1 cellular context compared by ENCODE assay signal in genomic region chr2:69436937-69437750, GRCh38.
TF ChIP-seq lines count a peak whose summit lies in the region.

Gene NFU1, minus strand, starts transcription at chr2:69437435. Its CDS starts 13 bp downstream, at chr2:69437422.

TF ChIP-seq in GM12878, 131 proteins besides CTCF, POLR2A, EP300 and RAD21 (continued from another document and continues in another):
- peak; percentile 55; the same call in 1 of the 2 replicates for TF ChIP-seq IRF5 (IDR thresholded peaks at IDR 0.05; ENCODE audit: borderline replicate concordance)
- TF ChIP-seq IKZF1 (conservative IDR thresholded peaks at IDR 0.05), result peak; percentile 77
- no peak for TF ChIP-seq REST (IDR thresholded peaks at IDR 0.05; ENCODE audit: low read depth, low read length)
- peak; percentile 36; the same call in 1 of the 2 replicates for TF ChIP-seq JUND (IDR thresholded peaks at IDR 0.05; ENCODE audit: low read depth, low read length)
- no peak for TF ChIP-seq RELA (IDR thresholded peaks at IDR 0.05; ENCODE audit: borderline replicate concordance, partially characterized antibody)
- TF ChIP-seq ZNF622 (IDR thresholded peaks at IDR 0.05), result no peak
- no peak for TF ChIP-seq ZNF384 (IDR thresholded peaks at IDR 0.05; ENCODE audit: borderline replicate concordance, low read depth, low read length)
- peak; percentile 44; the same call in 1 of the 2 replicates for TF ChIP-seq CHD2 (IDR thresholded peaks at IDR 0.05; ENCODE audit: borderline replicate concordance, low read depth, low read length)
- peak; percentile 45; the same call in 1 of the 2 replicates for TF ChIP-seq EED (IDR thresholded peaks at IDR 0.05; ENCODE audit: low read depth)
- TF ChIP-seq MEF2A (IDR thresholded peaks at IDR 0.05; ENCODE audit: insufficient read depth, low read depth, low read length), result no peak; the same call in 1 of the 2 replicates
- TF ChIP-seq ZBTB33 (IDR thresholded peaks at IDR 0.05), result no peak
- no peak for TF ChIP-seq KDM1A (IDR thresholded peaks at IDR 0.05; ENCODE audit: borderline replicate concordance)
- no peak for TF ChIP-seq ZNF217 (IDR thresholded peaks at IDR 0.05)
- TF ChIP-seq MYC (IDR thresholded peaks at IDR 0.05; ENCODE audit: insufficient read depth, insufficient read length, insufficient replicate concordance, low read length, severe bottlenecking), result no peak
- peak; percentile 97 for TF ChIP-seq TAF1 (IDR thresholded peaks at IDR 0.05; ENCODE audit: borderline replicate concordance, low read depth, low read length)
- peak; percentile 9 for TF ChIP-seq BCL3 (IDR thresholded peaks at IDR 0.05; ENCODE audit: borderline replicate concordance, insufficient read depth, low read depth, low read length, poor library complexity, severe bottlenecking)
- peak; percentile 69; the same call in 1 of the 2 replicates for TF ChIP-seq SMAD5 (IDR thresholded peaks at IDR 0.05; ENCODE audit: low read depth)
- no peak for TF ChIP-seq WRNIP1 (IDR thresholded peaks at IDR 0.05; ENCODE audit: borderline replicate concordance, low read depth, low read length)
- no peak; the same call in 1 of the 2 replicates for TF ChIP-seq PKNOX1 (IDR thresholded peaks at IDR 0.05)
- TF ChIP-seq POLR2AphosphoS2 (IDR thresholded peaks at IDR 0.05; ENCODE audit: low read depth, low read length), result peak; percentile 49; the same call in 1 of the 2 replicates
- no peak for TF ChIP-seq USF1 (IDR thresholded peaks at IDR 0.05; ENCODE audit: borderline replicate concordance, extremely low read length, insufficient read depth, low read depth, low read length)
- TF ChIP-seq CBFB (IDR thresholded peaks at IDR 0.05; ENCODE audit: low read depth), result peak; percentile 53; the same call in 1 of the 2 replicates
- no peak for TF ChIP-seq NFIC (IDR thresholded peaks at IDR 0.05; ENCODE audit: low read depth, low read length)
- peak; percentile 43; the same call in 1 of the 2 replicates for TF ChIP-seq MAX (IDR thresholded peaks at IDR 0.05; ENCODE audit: low read depth, low read length)
- peak; percentile 50; the same call in 1 of the 2 replicates for TF ChIP-seq TBL1XR1 (IDR thresholded peaks at IDR 0.05; ENCODE audit: low read depth, low read length)
- peak; percentile 95 for TF ChIP-seq POLR2AphosphoS5 (IDR thresholded peaks at IDR 0.05; ENCODE audit: low read length)
- peak; percentile 56 for TF ChIP-seq SP1 (IDR thresholded peaks at IDR 0.05; ENCODE audit: low read depth, low read length)
- peak; percentile 65; the same call in 1 of the 2 replicates for TF ChIP-seq BACH1 (IDR thresholded peaks at IDR 0.05; ENCODE audit: borderline replicate concordance)
- no peak for TF ChIP-seq RELB (IDR thresholded peaks at IDR 0.05; ENCODE audit: low read depth)
- TF ChIP-seq STAT1 (conservative IDR thresholded peaks at IDR 0.05), result no peak
- no peak for TF ChIP-seq NFYA (IDR thresholded peaks at IDR 0.05; ENCODE audit: borderline replicate concordance, low read depth, low read length)
- no peak for TF ChIP-seq KAT2A (conservative IDR thresholded peaks at IDR 0.05; ENCODE audit: control insufficient read depth, low read depth, low read length)
- no peak for TF ChIP-seq SUZ12 (IDR thresholded peaks at IDR 0.05; ENCODE audit: unreplicated experiment)
- TF ChIP-seq SPI1 (IDR thresholded peaks at IDR 0.05; ENCODE audit: borderline replicate concordance, insufficient read depth, low read depth, low read length), result peak; percentile 79; the same call in 1 of the 2 replicates
- TF ChIP-seq RFX5 (IDR thresholded peaks at IDR 0.05; ENCODE audit: low read depth, low read length), result peak; percentile 49; the same call in 1 of the 2 replicates
- TF ChIP-seq FOS (IDR thresholded peaks at IDR 0.05; ENCODE audit: borderline replicate concordance, extremely low read depth, insufficient read length), result no peak
- peak; percentile 79; the same call in 1 of the 2 replicates for TF ChIP-seq ZNF592 (IDR thresholded peaks at IDR 0.05)
- no peak for TF ChIP-seq RCOR1 (conservative IDR thresholded peaks at IDR 0.05; ENCODE audit: low read depth, low read length)
- TF ChIP-seq SREBF2 (IDR thresholded peaks at IDR 0.05; ENCODE audit: low read length), result no peak
- TF ChIP-seq BMI1 (IDR thresholded peaks at IDR 0.05; ENCODE audit: borderline replicate concordance), result no peak
